In genomic region chr10:128373831-128374230, GRCh38 we compare ENCODE assay signal across 28 cellular contexts.
"Had no signal": no experiment of that assay in that cellular context is flagged by ENCODE, and none has a peak within 500 bp of the region (broad histone marks: within the 10 kb centered on the region; RNA-seq: fewer than 3 reads in every experiment).

No MANE protein-coding gene starts in this region.

- H2AFZ ChIP-seq: neural progenitor cell had no signal

- H3K27ac ChIP-seq: left ventricle myocardium inferior, neural progenitor cell, neutrophil, ovary, right atrium auricular region, right lobe of liver, skin epidermis, stomach, testis, thyroid gland, transverse colon, upper lobe of left lung, vagina had no signal

- H3K4me1 Mint-ChIP-seq: mesothelial cell of epicardium; naive B cell; neural progenitor cell; stimulated activated naive B cell treated with anti-CD40 and anti-IgM and Interleukin-4, amounts not matched to agents 10 μg/mL and 1 μg/mL and 100 μg/mL, for 72 hours had no signal

- DNase-seq: islet precursor cell; left ventricle myocardium inferior; mesendoderm; naive B cell; natural killer cell; nephron progenitor cell; occipital lobe; ovary; right lobe of liver; stimulated activated CD4-positive, alpha-beta T cell treated with anti-CD3 and anti-CD28 coated beads, Interleukin-12 subunit alpha, Interleukin-12 subunit beta, amount 100 ng/mL, for 4 hours; stimulated activated CD4-positive, alpha-beta T cell treated with anti-CD3 and anti-CD28 coated beads, Interleukin-15, amount 100 ng/mL, for 24 hours; stimulated activated CD4-positive, alpha-beta T cell treated with anti-CD3 and anti-CD28 coated beads, Interleukin-2, amount 100 ng/mL, for 24 hours; stimulated activated CD4-positive, alpha-beta T cell treated with anti-CD3 and anti-CD28 coated beads, Interleukin-4, amount 100 ng/mL, for 1 hour; stimulated activated naive B cell treated with anti-CD40 and anti-IgM and Interleukin-4, amounts not matched to agents 10 μg/mL and 1 μg/mL and 100 μg/mL, for 72 hours; stimulated activated naive CD8-positive, alpha-beta T cell treated with anti-CD3 and anti-CD28 coated beads, Interleukin-15, Interleukin-2, amounts not matched to agents 100 U/mL and 50 U/mL, for 24 hours; stomach; testis; thyroid gland; transverse colon; upper lobe of left lung had no signal

- H3K9ac ChIP-seq: neural progenitor cell had no signal

- H3K4me3 ChIP-seq: left ventricle myocardium inferior, lung, neural progenitor cell, ovary, right atrium auricular region, right lobe of liver, skin epidermis, stomach, testis, thyroid gland, transverse colon, upper lobe of left lung, vagina had no signal

- H3K27me3 Mint-ChIP-seq: stimulated activated naive B cell treated with anti-CD40 and anti-IgM and Interleukin-4, amounts not matched to agents 10 μg/mL and 1 μg/mL and 100 μg/mL, for 72 hours had no signal

- ATAC-seq: natural killer cell; right lobe of liver; stimulated activated naive B cell treated with anti-CD40 and anti-IgM and Interleukin-4, amounts not matched to agents 10 μg/mL and 1 μg/mL and 100 μg/mL, for 72 hours; stimulated activated naive CD8-positive, alpha-beta T cell treated with anti-CD3 and anti-CD28 coated beads, Interleukin-15, Interleukin-2, amounts not matched to agents 100 U/mL and 50 U/mL, for 24 hours had no signal

- H3K4me2 ChIP-seq: neural progenitor cell had no signal

- H3K9me3 Mint-ChIP-seq: mesothelial cell of epicardium, natural killer cell, nephron progenitor cell, neural progenitor cell had no signal

- H3K36me3 Mint-ChIP-seq: mesothelial cell of epicardium; naive B cell; natural killer cell; neural progenitor cell; stimulated activated naive B cell treated with anti-CD40 and anti-IgM and Interleukin-4, amounts not matched to agents 10 μg/mL and 1 μg/mL and 100 μg/mL, for 72 hours had no signal

- H3K4me1 ChIP-seq: left ventricle myocardium inferior, neural progenitor cell, right atrium auricular region, stomach, testis, thyroid gland, transverse colon, upper lobe of left lung, vagina had no signal

- H3K27me3 ChIP-seq: neural progenitor cell, neutrophil, ovary, right atrium auricular region, right lobe of liver, testis, thyroid gland, transverse colon, upper lobe of left lung, vagina had no signal

- H3K9me3 ChIP-seq: left ventricle myocardium inferior, neutrophil, ovary, right atrium auricular region, right lobe of liver, stomach, testis, thyroid gland, transverse colon, upper lobe of left lung, vagina had no signal

- H3K36me3 ChIP-seq: left ventricle myocardium inferior, neural progenitor cell, neutrophil, ovary, right atrium auricular region, right lobe of liver, stomach, thyroid gland, transverse colon, upper lobe of left lung, vagina had no signal

- H3K27ac Mint-ChIP-seq: mesothelial cell of epicardium; naive B cell; natural killer cell; nephron progenitor cell; neural progenitor cell; progenitor cell of endocrine pancreas; stimulated activated naive B cell treated with anti-CD40 and anti-IgM and Interleukin-4, amounts not matched to agents 10 μg/mL and 1 μg/mL and 100 μg/mL, for 72 hours had no signal

- H3K4me3 Mint-ChIP-seq: mesothelial cell of epicardium; naive B cell; natural killer cell; nephron progenitor cell; neural progenitor cell; stimulated activated naive B cell treated with anti-CD40 and anti-IgM and Interleukin-4, amounts not matched to agents 10 μg/mL and 1 μg/mL and 100 μg/mL, for 72 hours had no signal
